Comparison of ENCODE assay signal across 9 cellular contexts in genomic region chr10:69316313-69317059, GRCh38. TPM values are rescaled to one million over a fixed set of nuclear protein-coding genes. Genes with fewer than 3 reads are reported as not detected.
A peak's percentile ranks its signal among the peaks of the same experiment; 100 is the strongest.
DNase-seq lines count a peak whose midpoint lies in the region; ATAC-seq and TF ChIP-seq lines count a peak whose summit lies in the region.
"Had no signal": no experiment of that assay in that cellular context is flagged by ENCODE, and none has a peak within 500 bp of the region (broad histone marks: within the 10 kb centered on the region; RNA-seq: fewer than 3 reads in every experiment).

No MANE protein-coding gene starts in this region.

- peaks cover 19% of the 10 kb centered on the region; the same call in 1 of the 2 replicates for H3K4me1 ChIP-seq in H9 (ENCODE audit: insufficient read depth, low read length)

- no peak for TF ChIP-seq CTCF in H9 (conservative IDR thresholded peaks at IDR 0.05)

- H4K8ac ChIP-seq in H9 (replicated peaks; ENCODE audit: insufficient read length, low read depth, low read length), result no peak overlapping the region

- H4K20me1 ChIP-seq in H9 (ENCODE audit: control insufficient read depth, insufficient read depth, insufficient read length), result no peaks in the 10 kb centered on the region

- H2BK120ac ChIP-seq in H9 (ENCODE audit: low read depth, low read length, poor library complexity, severe bottlenecking), result no peak overlapping the region

- no peak overlapping the region for H4K5ac ChIP-seq in H9 (ENCODE audit: insufficient read length, low read depth, low read length)

- no peaks in the 10 kb centered on the region for H3K27me3 ChIP-seq in H9 (ENCODE audit: insufficient read depth, low read length)

- no peak overlapping the region for H4K91ac ChIP-seq in H9 (ENCODE audit: insufficient read length, low read depth, low read length)

- H3K4me1 Mint-ChIP-seq in H9, result peaks cover 45 to 50% of the 10 kb centered on the region in 2 experiments
- peaks cover 29% of the 10 kb centered on the region for H3K4me1 Mint-ChIP-seq in activated naive CD8-positive, alpha-beta T cell treated with anti-CD3 and anti-CD28 coated beads, Interleukin-2, amount 10 ng/mL, durations not matched to agents 7 days and 5 days

- DNase-seq in A172 (ENCODE audit: low spot score) (peak; percentile 75), H9 (no peak), kidney tubule cell (ENCODE audit: low spot score) (peak; percentile 69), amniotic stem cell (lab: John Stamatoyannopoulos, UW) (no peak)
- DNase-seq in activated naive CD8-positive, alpha-beta T cell treated with anti-CD3 and anti-CD28 coated beads, Interleukin-2, amount 10 ng/mL, durations not matched to agents 7 days and 5 days, result no peak
- DNase-seq: NCI-H2081 had no signal

- no peak overlapping the region for H2AFZ ChIP-seq in H9 (ENCODE audit: low read length)

- H2AK5ac ChIP-seq in H9 (ENCODE audit: insufficient read length, low read length), result no peak overlapping the region

- peaks cover 26% of the 10 kb centered on the region for H3K79me2 ChIP-seq in H9 (ENCODE audit: insufficient read depth, low read length)

- no peak overlapping the region for H3K14ac ChIP-seq in H9 (ENCODE audit: insufficient read depth, low read length)

- peak overlapping the region in 2 of 3 experiments; percentile 3 to 22; a peak in 1 of 7 replicates for H3K27ac Mint-ChIP-seq in H9
- peak overlapping the region; percentile 21 for H3K27ac Mint-ChIP-seq in activated naive CD8-positive, alpha-beta T cell treated with anti-CD3 and anti-CD28 coated beads, Interleukin-2, amount 10 ng/mL, durations not matched to agents 7 days and 5 days

- WGBS in H9 (ENCODE audit: extremely low coverage, insufficient read length, low lambda C conversion rate), result no CpG with 5 or more reads among the region's 6 CpGs

- no peak overlapping the region for H3K23ac ChIP-seq in H9 (ENCODE audit: insufficient read length, low read depth, low read length)

- H3K4ac ChIP-seq in H9 (ENCODE audit: low read depth, low read length), result no peak overlapping the region

- H3K4me3 Mint-ChIP-seq in H9, result peak overlapping the region in 1 of 2 experiments; percentile 21; a peak in 1 of 5 replicates
- no peak overlapping the region for H3K4me3 Mint-ChIP-seq in activated naive CD8-positive, alpha-beta T cell treated with anti-CD3 and anti-CD28 coated beads, Interleukin-2, amount 10 ng/mL, durations not matched to agents 7 days and 5 days

- H3T11ph ChIP-seq in H9 (ENCODE audit: low read length), result no peak overlapping the region

- no peak overlapping the region for H2BK12ac ChIP-seq in H9 (ENCODE audit: insufficient read length, low read depth, low read length)

- no peaks in the 10 kb centered on the region for H3K9me3 ChIP-seq in H9 (ENCODE audit: control insufficient read depth, low read depth, low read length)

- POLR2A ChIA-PET in activated naive CD8-positive, alpha-beta T cell treated with anti-CD3 and anti-CD28 coated beads, Interleukin-2, amount 10 ng/mL, durations not matched to agents 7 days and 5 days (lab: Charles Lee), result interaction anchor here (1.2 to 2.8 kb wide), 6 partner anchors 9 to 90 kb away, joined by 3 to 13 read pairs (median 4); no protein-coding TSS in a partner anchor

- H3K27ac ChIP-seq in H9 (ENCODE audit: insufficient read length, low read depth, low read length), result no peak overlapping the region

- H3K4me2 ChIP-seq in H9 (ENCODE audit: insufficient read depth, insufficient read length, low read length), result no peak overlapping the region

- H3K79me1 ChIP-seq in H9 (ENCODE audit: insufficient read depth, low read depth, low read length, poor library complexity, severe bottlenecking), result peaks cover 3% of the 10 kb centered on the region

- H3K23me2 ChIP-seq in H9 (ENCODE audit: insufficient read length, low read depth, low read length, poor library complexity, severe bottlenecking), result peaks cover 12% of the 10 kb centered on the region

- H3K36me3 Mint-ChIP-seq in H9 (ENCODE audit: insufficient read depth in 1 of 3, low read depth in 3 of 3), result peaks cover 0 to 3% (median 0%) of the 10 kb centered on the region in 3 experiments; a peak in 2 of 7 replicates
- H3K36me3 Mint-ChIP-seq in activated naive CD8-positive, alpha-beta T cell treated with anti-CD3 and anti-CD28 coated beads, Interleukin-2, amount 10 ng/mL, durations not matched to agents 7 days and 5 days, result peaks cover 3% of the 10 kb centered on the region

- no peaks in the 10 kb centered on the region; the same call in 1 of the 2 replicates for H3K27me3 Mint-ChIP-seq in H9 (ENCODE audit: low read depth)
- no peaks in the 10 kb centered on the region for H3K27me3 Mint-ChIP-seq in activated naive CD8-positive, alpha-beta T cell treated with anti-CD3 and anti-CD28 coated beads, Interleukin-2, amount 10 ng/mL, durations not matched to agents 7 days and 5 days

- H3K9ac ChIP-seq in H9 (ENCODE audit: extremely low read depth, insufficient read length, low read length), result no peak overlapping the region

- no peak overlapping the region for H2BK5ac ChIP-seq in H9 (ENCODE audit: insufficient read length, low read length)

- no peak overlapping the region for H3K56ac ChIP-seq in H9 (ENCODE audit: insufficient read length, low read depth, low read length)

- H2BK15ac ChIP-seq in H9 (ENCODE audit: low read depth, low read length), result no peak overlapping the region

- no peak overlapping the region for H2BK20ac ChIP-seq in H9 (ENCODE audit: low read depth, low read length, poor library complexity, severe bottlenecking)

- no peak for ATAC-seq in activated naive CD8-positive, alpha-beta T cell treated with anti-CD3 and anti-CD28 coated beads, Interleukin-2, amount 10 ng/mL, durations not matched to agents 7 days and 5 days (ENCODE audit: low read depth)
- ATAC-seq in GM21367 (IDR thresholded peaks at IDR 0.05; ENCODE audit: unreplicated experiment) (no peak), HG02642 (IDR thresholded peaks at IDR 0.05; ENCODE audit: poor library complexity, unreplicated experiment) (no peak), HG03135 (IDR thresholded peaks at IDR 0.05; ENCODE audit: unreplicated experiment) (no peak)

- H3K9me3 Mint-ChIP-seq in H9, result no peaks in the 10 kb centered on the region
- H3K9me3 Mint-ChIP-seq in activated naive CD8-positive, alpha-beta T cell treated with anti-CD3 and anti-CD28 coated beads, Interleukin-2, amount 10 ng/mL, durations not matched to agents 7 days and 5 days, result no peaks in the 10 kb centered on the region

- H3K18ac ChIP-seq in H9 (ENCODE audit: insufficient read length, low read depth, low read length), result no peak overlapping the region

RNA-seq across cellular contexts. Expression of gene HK1, which starts 38.2 kb away (rescaled TPM):
- 128 and 152 TPM in 2 replicates for total RNA-seq in A172 (2014; rRNA removed; shearing (Covaris generic))
- 98.8 and 104 TPM in 2 replicates for total RNA-seq in H9 (2021)
- total RNA-seq in activated naive CD8-positive, alpha-beta T cell treated with anti-CD3 and anti-CD28 coated beads, Interleukin-2, amount 10 ng/mL, durations not matched to agents 7 days and 5 days, result 100 to 1,000 TPM; 118 to 123 TPM

Comparison
In these comparisons a context has a peak if more than half of its experiments do, and no peak if none do; other contexts are left out.
1. DNase-seq: peak in A172 (single experiment) and kidney tubule cell (single experiment); none in H9 (single experiment), activated naive CD8-positive, alpha-beta T cell treated with anti-CD3 and anti-CD28 coated beads, Interleukin-2, amount 10 ng/mL, durations not matched to agents 7 days and 5 days (single experiment) and amniotic stem cell (single experiment).